In the genomic region with DNA sequence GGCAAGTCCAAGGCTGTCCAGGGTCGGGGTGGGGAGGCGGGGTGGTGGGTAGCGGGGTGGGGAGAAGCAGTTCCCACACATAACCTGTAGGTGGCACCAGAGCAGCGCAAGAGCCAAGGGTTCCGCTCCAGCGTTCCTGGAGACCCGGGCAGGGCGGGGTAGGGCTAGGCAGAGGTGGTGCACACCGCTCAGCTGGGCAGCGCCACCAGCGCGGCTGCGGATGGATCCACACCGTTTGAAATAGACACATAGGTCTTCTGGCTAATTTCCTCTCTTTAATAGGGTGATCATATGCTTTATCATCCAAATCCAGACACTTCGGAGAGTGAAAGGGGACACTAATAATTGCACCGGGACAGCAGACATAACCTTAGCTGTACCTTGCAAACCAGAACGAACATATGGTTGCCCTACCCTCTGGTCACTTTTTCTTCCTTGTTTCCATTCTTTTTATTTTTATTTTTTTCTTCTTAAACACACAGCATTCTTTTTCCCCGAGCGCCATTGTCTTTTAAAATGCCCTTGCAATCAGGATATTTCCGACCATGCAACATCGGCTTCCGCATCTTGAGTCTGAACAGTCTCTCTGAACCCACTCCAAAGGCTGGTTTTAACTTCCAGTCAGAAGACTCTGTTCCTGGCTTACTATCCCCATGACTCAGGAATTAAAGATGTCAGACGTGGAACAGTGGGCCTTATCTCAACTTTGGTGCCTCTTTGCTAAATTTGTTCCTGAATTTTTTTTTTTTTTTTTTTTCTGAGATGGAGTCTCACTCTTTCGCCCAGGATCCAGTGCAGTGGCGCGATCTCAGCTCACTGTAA, we compare ENCODE assay signal across 7 cellular contexts. TPM values are rescaled to one million over a fixed set of nuclear protein-coding genes. Genes with fewer than 3 reads are reported as not detected.
A peak's percentile ranks its signal among the peaks of the same experiment; 100 is the strongest.
DNase-seq lines count a peak whose midpoint lies in the region; ATAC-seq and TF ChIP-seq lines count a peak whose summit lies in the region.

No MANE protein-coding gene starts in this region.

- peak; percentile 91 for ATAC-seq in HG02938 (IDR thresholded peaks at IDR 0.05; ENCODE audit: unreplicated experiment)
- peak; percentile 98 for ATAC-seq in sciatic nerve

- in situ Hi-C loops in GM13977 (cut with MboI; ENCODE audit: low pct_unique_long_range_greater_than_20kb, low sequenced_read_pairs, unreplicated experiment), result no loop called here

- intact Hi-C loops in sciatic nerve (cut with DNase I), result no loop called here

- no peak overlapping the region for H3K27ac Mint-ChIP-seq in T-helper 1 cell treated with Interleukin-12 subunit alpha and Interleukin-12 subunit beta and Interleukin-4 antibody, amounts not matched to agents 30 μg/mL and 1 μg/mL, for 36 hours

- H3K27me3 Mint-ChIP-seq in T-helper 1 cell treated with Interleukin-12 subunit alpha and Interleukin-12 subunit beta and Interleukin-4 antibody, amounts not matched to agents 30 μg/mL and 1 μg/mL, for 36 hours (ENCODE audit: low read depth), result peaks cover 21% of the 10 kb centered on the region

- peak overlapping the region; percentile 25 for H3K4me3 Mint-ChIP-seq in T-helper 1 cell treated with Interleukin-12 subunit alpha and Interleukin-12 subunit beta and Interleukin-4 antibody, amounts not matched to agents 30 μg/mL and 1 μg/mL, for 36 hours

- H3K9me3 Mint-ChIP-seq in T-helper 1 cell treated with Interleukin-12 subunit alpha and Interleukin-12 subunit beta and Interleukin-4 antibody, amounts not matched to agents 30 μg/mL and 1 μg/mL, for 36 hours, result no peaks in the 10 kb centered on the region

- DNase-seq in GM13977 (ENCODE audit: low spot score) (peak; percentile 87), NCI-H146 treated with DMSO at 0.1 percent for 48 hours (lab: John Stamatoyannopoulos, UW; ENCODE audit: unreplicated experiment) (peak; percentile 48), amniotic epithelial cell (ENCODE audit: low read depth) (peak; percentile 65), hepatic stellate cell (ENCODE audit: low spot score) (peak; percentile 89), sciatic nerve (ENCODE audit: low spot score) (peak; percentile 89)

- peak; percentile 75 for TF ChIP-seq CTCF in GM13977 (IDR thresholded peaks at IDR 0.05; ENCODE audit: extremely low read depth, insufficient read depth, missing control alignments)

- no peaks in the 10 kb centered on the region for H3K36me3 Mint-ChIP-seq in T-helper 1 cell treated with Interleukin-12 subunit alpha and Interleukin-12 subunit beta and Interleukin-4 antibody, amounts not matched to agents 30 μg/mL and 1 μg/mL, for 36 hours (ENCODE audit: low read depth)

- H3K4me1 Mint-ChIP-seq in T-helper 1 cell treated with Interleukin-12 subunit alpha and Interleukin-12 subunit beta and Interleukin-4 antibody, amounts not matched to agents 30 μg/mL and 1 μg/mL, for 36 hours (ENCODE audit: low read depth), result peaks cover 3% of the 10 kb centered on the region

RNA-seq across cellular contexts. Expression of gene ZSCAN2, which starts 12.5 kb away (rescaled TPM):
- 8.5 TPM for total RNA-seq in sciatic nerve

Comparison
In these comparisons a context has a peak if more than half of its experiments do, and no peak if none do; other contexts are left out.
1. Peak in every context shown above with its lines: DNase-seq and ATAC-seq.